In the genomic region with DNA sequence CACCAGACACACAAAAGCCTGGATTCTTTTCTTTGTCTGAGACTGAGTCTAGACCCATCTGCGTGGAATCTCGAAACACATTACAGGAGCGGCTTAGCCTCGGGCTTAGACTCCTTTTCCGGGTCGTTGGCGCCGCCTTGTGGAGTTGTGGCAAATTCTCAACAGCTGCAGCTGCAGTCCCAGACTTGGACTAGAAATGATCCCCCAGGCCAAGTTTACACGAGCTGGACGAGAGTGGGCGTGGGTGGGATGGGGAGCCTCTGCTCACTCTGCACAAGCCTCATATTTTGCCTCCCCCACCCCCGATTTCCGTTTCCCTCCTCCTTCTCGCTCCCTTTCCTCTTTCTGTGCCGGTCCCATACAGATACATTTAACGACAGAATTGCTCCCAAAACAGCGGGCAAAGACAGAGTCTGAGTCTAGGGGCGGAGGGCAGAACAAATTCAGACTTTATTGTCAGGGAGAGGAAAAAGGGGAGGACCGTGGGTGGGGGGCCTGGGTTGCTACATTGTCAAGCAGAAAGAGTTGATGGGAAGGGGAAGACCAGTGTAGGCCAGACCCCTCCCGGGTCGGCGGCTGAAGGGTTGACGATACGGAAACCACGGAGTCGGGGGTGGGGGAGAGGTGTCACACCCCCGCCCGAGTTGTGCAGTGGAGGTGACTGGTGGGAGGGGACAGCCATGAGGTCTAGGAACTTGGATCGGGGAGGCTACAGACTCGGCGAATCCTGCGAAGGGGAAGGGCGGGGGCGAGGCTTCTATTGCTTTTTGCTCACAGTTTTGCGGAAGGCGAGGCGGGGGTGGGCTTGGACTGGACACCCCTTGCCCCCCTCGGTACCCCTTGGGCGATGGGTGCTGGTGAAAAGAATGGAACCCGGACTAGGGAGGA, we compare ENCODE assay signal across 1 cellular context.
TF ChIP-seq lines count a peak whose summit lies in the region.

No MANE protein-coding gene starts in this region.

TF ChIP-seq in GM12878, 131 proteins besides CTCF, POLR2A, EP300 and RAD21 (continued from another document):
- no peak for TF ChIP-seq CBX5 (IDR thresholded peaks at IDR 0.05; ENCODE audit: low read depth)
- no peak for TF ChIP-seq USF2 (IDR thresholded peaks at IDR 0.05; ENCODE audit: borderline replicate concordance, low read depth, low read length)
- 0 out of 2 replicates have a peak, but pooled peaks have one; percentile 15 for TF ChIP-seq MLLT1 (IDR thresholded peaks at IDR 0.05)
- no peak for TF ChIP-seq DPF2 (IDR thresholded peaks at IDR 0.05)
- TF ChIP-seq NFXL1 (IDR thresholded peaks at IDR 0.05; ENCODE audit: borderline replicate concordance) = no peak
- peak; percentile 47; the same call in 1 of the 2 replicates for TF ChIP-seq RB1 (IDR thresholded peaks at IDR 0.05; ENCODE audit: borderline replicate concordance)
- TF ChIP-seq, protein P1, sequence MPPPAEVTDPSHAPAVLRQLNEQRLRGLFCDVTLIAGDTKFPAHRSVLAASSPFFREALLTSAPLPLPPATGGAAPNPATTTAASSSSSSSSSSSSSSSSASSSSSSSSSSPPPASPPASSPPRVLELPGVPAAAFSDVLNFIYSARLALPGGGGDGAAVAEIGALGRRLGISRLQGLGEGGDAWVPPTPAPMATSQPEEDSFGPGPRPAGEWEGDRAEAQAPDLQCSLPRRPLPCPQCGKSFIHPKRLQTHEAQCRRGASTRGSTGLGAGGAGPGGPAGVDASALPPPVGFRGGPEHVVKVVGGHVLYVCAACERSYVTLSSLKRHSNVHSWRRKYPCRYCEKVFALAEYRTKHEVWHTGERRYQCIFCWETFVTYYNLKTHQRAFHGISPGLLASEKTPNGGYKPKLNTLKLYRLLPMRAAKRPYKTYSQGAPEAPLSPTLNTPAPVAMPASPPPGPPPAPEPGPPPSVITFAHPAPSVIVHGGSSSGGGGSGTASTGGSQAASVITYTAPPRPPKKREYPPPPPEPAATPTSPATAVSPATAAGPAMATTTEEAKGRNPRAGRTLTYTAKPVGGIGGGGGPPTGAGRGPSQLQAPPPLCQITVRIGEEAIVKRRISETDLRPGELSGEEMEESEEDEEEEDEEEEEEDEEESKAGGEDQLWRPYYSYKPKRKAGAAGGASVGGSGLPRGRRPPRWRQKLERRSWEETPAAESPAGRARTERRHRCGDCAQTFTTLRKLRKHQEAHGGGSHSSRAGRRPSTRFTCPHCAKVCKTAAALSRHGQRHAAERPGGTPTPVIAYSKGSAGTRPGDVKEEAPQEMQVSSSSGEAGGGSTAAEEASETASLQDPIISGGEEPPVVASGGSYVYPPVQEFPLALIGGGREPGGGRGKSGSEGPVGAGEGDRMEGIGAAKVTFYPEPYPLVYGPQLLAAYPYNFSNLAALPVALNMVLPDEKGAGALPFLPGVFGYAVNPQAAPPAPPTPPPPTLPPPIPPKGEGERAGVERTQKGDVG (CRISPR knock-in tag; IDR thresholded peaks at IDR 0.05) = no peak
- TF ChIP-seq KAT2A (conservative IDR thresholded peaks at IDR 0.05; ENCODE audit: control insufficient read depth, low read depth, low read length) = no peak
- no peak for TF ChIP-seq CHD1 (IDR thresholded peaks at IDR 0.05; ENCODE audit: low read depth, low read length)
- no peak for TF ChIP-seq RFX5 (IDR thresholded peaks at IDR 0.05; ENCODE audit: low read depth, low read length)
- TF ChIP-seq PBX3 (IDR thresholded peaks at IDR 0.05; ENCODE audit: insufficient replicate concordance, low read depth, low read length) = no peak
- no peak for TF ChIP-seq ZNF274 (IDR thresholded peaks at IDR 0.05; ENCODE audit: insufficient read depth, insufficient read length)
- no peak for TF ChIP-seq SUPT20H (IDR thresholded peaks at IDR 0.05; ENCODE audit: borderline replicate concordance, control insufficient read depth, low read depth, low read length)
- TF ChIP-seq, protein P2, sequence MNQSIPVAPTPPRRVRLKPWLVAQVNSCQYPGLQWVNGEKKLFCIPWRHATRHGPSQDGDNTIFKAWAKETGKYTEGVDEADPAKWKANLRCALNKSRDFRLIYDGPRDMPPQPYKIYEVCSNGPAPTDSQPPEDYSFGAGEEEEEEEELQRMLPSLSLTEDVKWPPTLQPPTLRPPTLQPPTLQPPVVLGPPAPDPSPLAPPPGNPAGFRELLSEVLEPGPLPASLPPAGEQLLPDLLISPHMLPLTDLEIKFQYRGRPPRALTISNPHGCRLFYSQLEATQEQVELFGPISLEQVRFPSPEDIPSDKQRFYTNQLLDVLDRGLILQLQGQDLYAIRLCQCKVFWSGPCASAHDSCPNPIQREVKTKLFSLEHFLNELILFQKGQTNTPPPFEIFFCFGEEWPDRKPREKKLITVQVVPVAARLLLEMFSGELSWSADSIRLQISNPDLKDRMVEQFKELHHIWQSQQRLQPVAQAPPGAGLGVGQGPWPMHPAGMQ (IDR thresholded peaks at IDR 0.05; ENCODE audit: borderline replicate concordance) = no peak
- TF ChIP-seq HDAC6 (IDR thresholded peaks at IDR 0.05; ENCODE audit: unreplicated experiment) = no peak
- peak; percentile 77 for TF ChIP-seq RUNX3 (IDR thresholded peaks at IDR 0.05; ENCODE audit: low read length)
- TF ChIP-seq HCFC1 (IDR thresholded peaks at IDR 0.05; ENCODE audit: low read length) = no peak
- peak; percentile 81 for TF ChIP-seq TCF12 (IDR thresholded peaks at IDR 0.05; ENCODE audit: low read depth, low read length)
- TF ChIP-seq TCF3 (IDR thresholded peaks at IDR 0.05; ENCODE audit: borderline replicate concordance, insufficient read depth, low read depth, low read length) = peak; percentile 55; the same call in 1 of the 2 replicates
- no peak for TF ChIP-seq IRF3 (IDR thresholded peaks at IDR 0.05)
- no peak for TF ChIP-seq FOXK2 (IDR thresholded peaks at IDR 0.05)
- TF ChIP-seq, protein P3, sequence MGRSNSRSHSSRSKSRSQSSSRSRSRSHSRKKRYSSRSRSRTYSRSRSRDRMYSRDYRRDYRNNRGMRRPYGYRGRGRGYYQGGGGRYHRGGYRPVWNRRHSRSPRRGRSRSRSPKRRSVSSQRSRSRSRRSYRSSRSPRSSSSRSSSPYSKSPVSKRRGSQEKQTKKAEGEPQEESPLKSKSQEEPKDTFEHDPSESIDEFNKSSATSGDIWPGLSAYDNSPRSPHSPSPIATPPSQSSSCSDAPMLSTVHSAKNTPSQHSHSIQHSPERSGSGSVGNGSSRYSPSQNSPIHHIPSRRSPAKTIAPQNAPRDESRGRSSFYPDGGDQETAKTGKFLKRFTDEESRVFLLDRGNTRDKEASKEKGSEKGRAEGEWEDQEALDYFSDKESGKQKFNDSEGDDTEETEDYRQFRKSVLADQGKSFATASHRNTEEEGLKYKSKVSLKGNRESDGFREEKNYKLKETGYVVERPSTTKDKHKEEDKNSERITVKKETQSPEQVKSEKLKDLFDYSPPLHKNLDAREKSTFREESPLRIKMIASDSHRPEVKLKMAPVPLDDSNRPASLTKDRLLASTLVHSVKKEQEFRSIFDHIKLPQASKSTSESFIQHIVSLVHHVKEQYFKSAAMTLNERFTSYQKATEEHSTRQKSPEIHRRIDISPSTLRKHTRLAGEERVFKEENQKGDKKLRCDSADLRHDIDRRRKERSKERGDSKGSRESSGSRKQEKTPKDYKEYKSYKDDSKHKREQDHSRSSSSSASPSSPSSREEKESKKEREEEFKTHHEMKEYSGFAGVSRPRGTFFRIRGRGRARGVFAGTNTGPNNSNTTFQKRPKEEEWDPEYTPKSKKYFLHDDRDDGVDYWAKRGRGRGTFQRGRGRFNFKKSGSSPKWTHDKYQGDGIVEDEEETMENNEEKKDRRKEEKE (IDR thresholded peaks at IDR 0.05) = no peak
- no peak for TF ChIP-seq SREBF2 (IDR thresholded peaks at IDR 0.05; ENCODE audit: low read length)
- TF ChIP-seq YY1 (IDR thresholded peaks at IDR 0.05; ENCODE audit: low read depth, low read length) = peak; percentile 65; the same call in 1 of the 2 replicates
